ENCODE assay signal across 18 cellular contexts in genomic region chr1:1683104-1683905, GRCh38. TPM values are rescaled to one million over a fixed set of nuclear protein-coding genes. Genes with fewer than 3 reads are reported as not detected.
A peak's percentile ranks its signal among the peaks of the same experiment; 100 is the strongest.
DNase-seq lines count a peak whose midpoint lies in the region; ATAC-seq and TF ChIP-seq lines count a peak whose summit lies in the region.
"Had no signal": no experiment of that assay in that cellular context is flagged by ENCODE, and none has a peak within 500 bp of the region (broad histone marks: within the 10 kb centered on the region; RNA-seq: fewer than 3 reads in every experiment).

No MANE protein-coding gene starts in this region.

- no peaks in the 10 kb centered on the region for H3K27me3 Mint-ChIP-seq in stimulated activated naive CD8-positive, alpha-beta T cell treated with anti-CD3 and anti-CD28 coated beads, Interleukin-15, Interleukin-2, amounts not matched to agents 100 ng/mL and 50 ng/mL, for 24 hours
- H3K27me3 Mint-ChIP-seq in chondrocyte (ENCODE audit: low read depth) = no peaks in the 10 kb centered on the region
- H3K27me3 Mint-ChIP-seq in naive B cell = no peaks in the 10 kb centered on the region
- H3K27me3 Mint-ChIP-seq: activated CD4-positive, alpha-beta T cell treated with anti-CD3 and anti-CD28 coated beads, Interleukin-2, amount 10 ng/mL, durations not matched to agents 24 days and 14 days; activated naive CD8-positive, alpha-beta T cell treated with anti-CD3 and anti-CD28 coated beads, Interleukin-2, amount 10 ng/mL, durations not matched to agents 7 days and 5 days; central memory CD8-positive, alpha-beta T cell had no signal

- H3K4me1 Mint-ChIP-seq in stimulated activated naive CD8-positive, alpha-beta T cell treated with anti-CD3 and anti-CD28 coated beads, Interleukin-15, Interleukin-2, amounts not matched to agents 100 ng/mL and 50 ng/mL, for 24 hours (ENCODE audit: low read depth) = peaks cover 56% of the 10 kb centered on the region
- H3K4me1 Mint-ChIP-seq in chondrocyte (ENCODE audit: low read depth) = peaks cover 48% of the 10 kb centered on the region
- H3K4me1 Mint-ChIP-seq in naive B cell = peaks cover 27 to 45% (median 43%) of the 10 kb centered on the region in 3 donors

- no peaks in the 10 kb centered on the region for H3K9me3 Mint-ChIP-seq in stimulated activated naive CD8-positive, alpha-beta T cell treated with anti-CD3 and anti-CD28 coated beads, Interleukin-15, Interleukin-2, amounts not matched to agents 100 ng/mL and 50 ng/mL, for 24 hours
- H3K9me3 Mint-ChIP-seq in chondrocyte (ENCODE audit: low read depth) = no peaks in the 10 kb centered on the region
- no peaks in the 10 kb centered on the region for H3K9me3 Mint-ChIP-seq in naive B cell
- H3K9me3 Mint-ChIP-seq: activated CD4-positive, alpha-beta T cell treated with anti-CD3 and anti-CD28 coated beads, Interleukin-2, amount 10 ng/mL, durations not matched to agents 24 days and 14 days; activated naive CD8-positive, alpha-beta T cell treated with anti-CD3 and anti-CD28 coated beads, Interleukin-2, amount 10 ng/mL, durations not matched to agents 7 days and 5 days; central memory CD8-positive, alpha-beta T cell had no signal

- H3K36me3 Mint-ChIP-seq in stimulated activated naive CD8-positive, alpha-beta T cell treated with anti-CD3 and anti-CD28 coated beads, Interleukin-15, Interleukin-2, amounts not matched to agents 100 ng/mL and 50 ng/mL, for 24 hours (ENCODE audit: low read depth) = peaks cover 15% of the 10 kb centered on the region
- H3K36me3 Mint-ChIP-seq in chondrocyte (ENCODE audit: low read depth) (peaks cover 2% of the 10 kb centered on the region), naive B cell (no peaks in the 10 kb centered on the region)

- no peak for DNase-seq in stimulated activated naive CD8-positive, alpha-beta T cell treated with anti-CD3 and anti-CD28 coated beads, Interleukin-15, Interleukin-2, amounts not matched to agents 100 U/mL and 50 U/mL, for 24 hours
- DNase-seq in chondrocyte (ENCODE audit: low spot score) (peak; percentile 73), naive B cell (no peak), NCI-H82 treated with DMSO at 0.1 percent for 48 hours (lab: John Stamatoyannopoulos, UW; ENCODE audit: unreplicated experiment) (no peak)
- DNase-seq: activated CD4-positive, alpha-beta T cell treated with anti-CD3 and anti-CD28 coated beads, Interleukin-2, amount 10 ng/mL, durations not matched to agents 24 days and 14 days; activated naive CD8-positive, alpha-beta T cell treated with anti-CD3 and anti-CD28 coated beads, Interleukin-2, amount 10 ng/mL, durations not matched to agents 7 days and 5 days; activated T-cell treated with anti-CD3 and anti-CD28 coated beads for 4 hours; GDM1; MM.1S; NCI-H2029; NCI-H524 treated with DMSO at 0.1 percent for 48 hours had no signal

- TF ChIP-seq CTCF in chondrocyte (IDR thresholded peaks at IDR 0.05) = no peak

- H3K27ac Mint-ChIP-seq in stimulated activated naive CD8-positive, alpha-beta T cell treated with anti-CD3 and anti-CD28 coated beads, Interleukin-15, Interleukin-2, amounts not matched to agents 100 ng/mL and 50 ng/mL, for 24 hours = peak overlapping the region; percentile 59
- H3K27ac Mint-ChIP-seq in chondrocyte (ENCODE audit: unreplicated experiment) (peak overlapping the region; percentile 49), naive B cell (peak overlapping the region in 4 of 6 donors; percentile 23 to 70 (median 40))
- H3K27ac Mint-ChIP-seq: activated CD4-positive, alpha-beta T cell treated with anti-CD3 and anti-CD28 coated beads, Interleukin-2, amount 10 ng/mL, durations not matched to agents 24 days and 14 days; activated naive CD8-positive, alpha-beta T cell treated with anti-CD3 and anti-CD28 coated beads, Interleukin-2, amount 10 ng/mL, durations not matched to agents 7 days and 5 days had no signal

- ATAC-seq in stimulated activated naive CD8-positive, alpha-beta T cell treated with anti-CD3 and anti-CD28 coated beads, Interleukin-15, Interleukin-2, amounts not matched to agents 100 U/mL and 50 U/mL, for 24 hours = no peak
- ATAC-seq in naive B cell (ENCODE audit: low read depth in 2 of 2) (no peak), HG03469 (IDR thresholded peaks at IDR 0.05; ENCODE audit: unreplicated experiment) (no peak), GM21825 (IDR thresholded peaks at IDR 0.05; ENCODE audit: unreplicated experiment) (no peak), GM18498 (IDR thresholded peaks at IDR 0.05; ENCODE audit: unreplicated experiment) (no peak)
- ATAC-seq: left ventricle myocardium superior had no signal

- H3K4me3 Mint-ChIP-seq in stimulated activated naive CD8-positive, alpha-beta T cell treated with anti-CD3 and anti-CD28 coated beads, Interleukin-15, Interleukin-2, amounts not matched to agents 100 ng/mL and 50 ng/mL, for 24 hours = no peak overlapping the region
- H3K4me3 Mint-ChIP-seq in chondrocyte (ENCODE audit: unreplicated experiment) (no peak overlapping the region), naive B cell (peak overlapping the region in 1 of 8 donors; percentile 4)
- H3K4me3 Mint-ChIP-seq: activated CD4-positive, alpha-beta T cell treated with anti-CD3 and anti-CD28 coated beads, Interleukin-2, amount 10 ng/mL, durations not matched to agents 24 days and 14 days; activated naive CD8-positive, alpha-beta T cell treated with anti-CD3 and anti-CD28 coated beads, Interleukin-2, amount 10 ng/mL, durations not matched to agents 7 days and 5 days had no signal

RNA-seq across cellular contexts. Expression of gene SLC35E2B, which starts 9.3 kb away (rescaled TPM):
- 50.9 to 52.2 TPM (median 51.6 TPM) in 3 replicates for total RNA-seq in chondrocyte
- polyA plus RNA-seq in naive B cell (ENCODE audit: low read depth in 6 of 6) = 10 to 100 TPM; 22.5 to 42.1 (median 33.4) TPM

RNA-seq across cellular contexts. Expression of gene CDK11B, which starts 24.5 kb away (rescaled TPM):
- 21.1 to 24.2 TPM (median 21.8 TPM) in 3 replicates for total RNA-seq in chondrocyte
- 10 to 100 TPM in 1 of 6 donors, 1 to 10 TPM in 5; 2.2 to 17.5 (median 8.4) TPM for polyA plus RNA-seq in naive B cell (ENCODE audit: low read depth in 6 of 6)

RNA-seq across cellular contexts. Expression of gene CDK11A, which starts 40.9 kb away (rescaled TPM):
- total RNA-seq in chondrocyte = 23.8 to 37.8 TPM (median 26.0 TPM) in 3 replicates
- 10 to 100 TPM; 11.9 to 24.1 (median 14.0) TPM for polyA plus RNA-seq in naive B cell (ENCODE audit: low read depth in 6 of 6)

RNA-seq across cellular contexts. Expression of gene MMP23B, which starts 51.3 kb away (rescaled TPM):
- 18.3 to 71.4 TPM (median 68.7 TPM) in 3 replicates for total RNA-seq in chondrocyte
- under 1 TPM in 4 of 6 donors, not detected in 2; 0.35 to 0.74 (median 0.53) TPM for polyA plus RNA-seq in naive B cell (ENCODE audit: low read depth in 6 of 6)
- total RNA-seq: SK-MEL-5 had no signal
